Comparison of ENCODE assay signal across 8 cellular contexts in genomic region chr1:13725714-13726175, GRCh38. TPM values are rescaled to one million over a fixed set of nuclear protein-coding genes. Genes with fewer than 3 reads are reported as not detected.
DNase-seq lines count a peak whose midpoint lies in the region; ATAC-seq and TF ChIP-seq lines count a peak whose summit lies in the region.

No MANE protein-coding gene starts in this region.

- H3K9ac ChIP-seq in neuronal stem cell (ENCODE audit: low read depth, low read length, poor library complexity), result no peak overlapping the region

- no peaks in the 10 kb centered on the region for H3K36me3 ChIP-seq in cardiac muscle cell
- H3K36me3 ChIP-seq in right atrium auricular region, result no peaks in the 10 kb centered on the region
- H3K36me3 ChIP-seq in testis (ENCODE audit: low read depth, missing control alignments), result no peaks in the 10 kb centered on the region
- no peaks in the 10 kb centered on the region for H3K36me3 ChIP-seq in neuronal stem cell (replicated peaks in 1 of 2; ENCODE audit: control insufficient read depth in 2 of 2, insufficient read depth in 2 of 2, low read length in 2 of 2)

- no peak overlapping the region for H3K14ac ChIP-seq in neuronal stem cell (ENCODE audit: low read length)

- no peak overlapping the region for H2BK15ac ChIP-seq in neuronal stem cell (ENCODE audit: low read length)

- peak; percentile 37 to 45 for DNase-seq in cardiac muscle cell (ENCODE audit: low read depth in 1 of 2, low spot score in 1 of 2)
- DNase-seq in right atrium auricular region (ENCODE audit: low spot score), result no peak
- DNase-seq in RWPE1 (ENCODE audit: low spot score), result peak; percentile 28
- DNase-seq in amniotic epithelial cell (ENCODE audit: low read depth), result peak; percentile 87
- peak in 1 of 2 donors; percentile 70 for DNase-seq in left colon
- DNase-seq in testis, result peak; percentile 54
- no peak for DNase-seq in neuronal stem cell (ENCODE audit: low spot score)

- intact Hi-C loops in left colon (cut with DNase I, micrococcal nuclease) (no loop called here), testis (cut with DNase I; ENCODE audit: low total_unique reads) (no loop called here)

- no peak overlapping the region for H2BK12ac ChIP-seq in neuronal stem cell (ENCODE audit: low read length)

- H3K4me1 ChIP-seq in cardiac muscle cell (ENCODE audit: low read depth) (peaks cover 6% of the 10 kb centered on the region), right atrium auricular region (no peaks in the 10 kb centered on the region), testis (peaks cover 14% of the 10 kb centered on the region), neuronal stem cell (ENCODE audit: control insufficient read depth in 2 of 2, insufficient read depth in 1 of 2, low read depth in 1 of 2, low read length in 2 of 2) (peaks cover 3 to 5% of the 10 kb centered on the region in 2 donors)

- TF ChIP-seq POLR2A in testis (IDR thresholded peaks at IDR 0.05), result no peak

- CTCF ChIA-PET in RWPE1 (lab: Yijun Ruan, JAX), result interaction anchor here (0.6 to 1.5 kb wide), 3 partner anchors 11 to 59 kb away, joined by 3 to 9 read pairs (median 3); no protein-coding TSS in a partner anchor

- no peak overlapping the region for H4K8ac ChIP-seq in neuronal stem cell (ENCODE audit: low read depth, low read length)

- H3K27me3 ChIP-seq in cardiac muscle cell, result no peaks in the 10 kb centered on the region
- no peaks in the 10 kb centered on the region for H3K27me3 ChIP-seq in right atrium auricular region
- H3K27me3 ChIP-seq in testis, result no peaks in the 10 kb centered on the region
- no peaks in the 10 kb centered on the region for H3K27me3 ChIP-seq in neuronal stem cell (ENCODE audit: control insufficient read depth in 3 of 3, insufficient read depth in 3 of 3, low read depth in 1 of 3, low read length in 3 of 3)

- no peak overlapping the region for H3K23ac ChIP-seq in neuronal stem cell (ENCODE audit: low read depth, low read length, poor library complexity)

- H3K27ac ChIP-seq in cardiac muscle cell (no peak overlapping the region), right atrium auricular region (no peak overlapping the region), RWPE1 (no peak overlapping the region), testis (no peak overlapping the region), neuronal stem cell (replicated peaks; ENCODE audit: low read length) (no peak overlapping the region)

- 55 to 73% methylated on average over 4 of the region's 4 CpGs for WGBS in testis, 2 donors
- no CpG with 5 or more reads among the region's 4 CpGs for WGBS in neuronal stem cell (ENCODE audit: extremely low coverage in 2 of 2, insufficient read length in 2 of 2, insufficient replicate concordance in 1 of 2), 2 donors

- no peak overlapping the region for H2AK5ac ChIP-seq in neuronal stem cell (ENCODE audit: low read depth, low read length)

- no peaks in the 10 kb centered on the region for H3K79me1 ChIP-seq in neuronal stem cell (ENCODE audit: low read depth, low read length)

- no peak overlapping the region for H3K18ac ChIP-seq in neuronal stem cell (ENCODE audit: low read length)

- H2AFZ ChIP-seq in neuronal stem cell (ENCODE audit: low read length), result no peak overlapping the region

- H4K91ac ChIP-seq in neuronal stem cell (ENCODE audit: low read depth, low read length, poor library complexity), result no peak overlapping the region

- H3K4me3 ChIP-seq in cardiac muscle cell, result no peak overlapping the region
- no peak overlapping the region for H3K4me3 ChIP-seq in right atrium auricular region
- no peak overlapping the region for H3K4me3 ChIP-seq in testis
- no peak overlapping the region for H3K4me3 ChIP-seq in neuronal stem cell (ENCODE audit: low read length in 2 of 2)

- no peak overlapping the region for H2BK120ac ChIP-seq in neuronal stem cell (ENCODE audit: low read depth, low read length)

- TF ChIP-seq CTCF in cardiac muscle cell (IDR thresholded peaks at IDR 0.05; ENCODE audit: low read depth, low read length), result peak; percentile 28
- peak in 1 of 2 donors; percentile 44 for TF ChIP-seq CTCF in right atrium auricular region (IDR thresholded peaks at IDR 0.05)
- TF ChIP-seq CTCF in RWPE1 (conservative IDR thresholded peaks at IDR 0.05; ENCODE audit: low read depth), result no peak; the same call in 1 of the 2 replicates
- peak; percentile 13 to 53 (median 24) for TF ChIP-seq CTCF in testis (IDR thresholded peaks at IDR 0.05)

- ATAC-seq in left colon (peak; percentile 89), GM19023 (IDR thresholded peaks at IDR 0.05; ENCODE audit: unreplicated experiment) (no peak)

- H2BK5ac ChIP-seq in neuronal stem cell (ENCODE audit: low read length), result no peak overlapping the region

- H3K9me3 ChIP-seq in cardiac muscle cell (ENCODE audit: low read depth) (no peaks in the 10 kb centered on the region), right atrium auricular region (no peaks in the 10 kb centered on the region), testis (no peaks in the 10 kb centered on the region), neuronal stem cell (replicated peaks in 1 of 2; ENCODE audit: control insufficient read depth in 2 of 2, insufficient read depth in 1 of 2, low read depth in 1 of 2, low read length in 2 of 2) (no peaks in the 10 kb centered on the region)

- POLR2A ChIA-PET in RWPE1 (lab: Yijun Ruan, JAX; ENCODE audit: low non-redundant PET), result no interaction called here

- H3K4me2 ChIP-seq in neuronal stem cell (ENCODE audit: insufficient read depth, low read length, poor library complexity, severe bottlenecking), result no peak overlapping the region

- H3K4ac ChIP-seq in neuronal stem cell (ENCODE audit: low read length), result no peak overlapping the region

RNA-seq across cellular contexts. Expression of gene PRDM2, which starts 25.8 kb away (rescaled TPM):
- total RNA-seq in cardiac muscle cell (11.9 and 26.0 TPM in 2 replicates), right atrium auricular region (10 to 100 TPM; 20.5 to 22.8 TPM), left colon (10 to 100 TPM; 33.3 to 33.8 TPM), testis (10 to 100 TPM; 55.5 to 75.1 TPM)
- polyA plus RNA-seq in cardiac muscle cell (19.1 and 32.5 TPM in 2 replicates), testis (ENCODE audit: insufficient read depth, low read depth, low replicate concordance) (43.5 TPM)
- polyA plus RNA-seq in neuronal stem cell (2013, experiment 1 of 2), result 27.5 TPM
- 26.8 TPM for polyA plus RNA-seq in neuronal stem cell (2013, experiment 2 of 2)

Comparison
In these comparisons a context has a peak if more than half of its experiments do, and no peak if none do; other contexts are left out.
1. DNase-seq: peak in cardiac muscle cell (2 of 2), RWPE1 (single experiment), amniotic epithelial cell (single experiment) and testis (single experiment); none in right atrium auricular region (single experiment) and neuronal stem cell (single experiment).